ENCODE assay signal across 18 cellular contexts in the genomic region with DNA sequence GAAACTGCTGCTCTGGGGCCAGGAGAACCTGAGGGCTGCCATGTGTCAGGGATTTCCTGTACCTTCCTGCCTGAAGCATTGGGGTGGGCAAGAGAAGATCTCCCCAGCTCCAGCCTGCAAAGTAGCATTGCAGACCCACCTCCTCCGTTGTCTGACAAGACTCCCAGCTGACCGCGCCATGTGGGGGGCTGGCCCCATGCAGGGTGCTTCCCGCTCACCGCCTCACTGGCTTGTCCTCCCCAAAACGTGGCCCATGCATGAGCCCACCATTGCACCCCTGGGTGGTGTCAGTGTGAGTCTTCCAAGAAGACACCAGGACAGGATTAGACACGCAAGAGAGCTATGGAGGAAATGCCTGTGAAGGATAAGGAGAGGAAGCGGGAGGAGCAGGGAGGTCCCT.
DNase-seq lines count a peak whose midpoint lies in the region; ATAC-seq and TF ChIP-seq lines count a peak whose summit lies in the region.
"Had no signal": no experiment of that assay in that cellular context is flagged by ENCODE, and none has a peak within 500 bp of the region (broad histone marks: within the 10 kb centered on the region; RNA-seq: fewer than 3 reads in every experiment).

No MANE protein-coding gene starts in this region.

- H3K9ac ChIP-seq in mammary epithelial cell (ENCODE audit: insufficient read depth, low read length): no peak overlapping the region
- H3K9ac ChIP-seq: BLaER1, GM23248 had no signal

- WGBS in mammary epithelial cell (ENCODE audit: low coverage, missing lambda C conversion rate): 30% methylated on average over 2 of the region's 8 CpGs

- H3K4me1 ChIP-seq in mammary epithelial cell (ENCODE audit: insufficient read depth, low read length): peaks cover 10% of the 10 kb centered on the region
- H3K4me1 ChIP-seq in breast epithelium: no peaks in the 10 kb centered on the region
- no peaks in the 10 kb centered on the region for H3K4me1 ChIP-seq in foreskin keratinocyte
- H3K4me1 ChIP-seq: A549 had no signal

- peak overlapping the region; percentile 54 for H3K27ac Mint-ChIP-seq in neural crest cell (ENCODE audit: unreplicated experiment)
- H3K27ac Mint-ChIP-seq: CD14-positive monocyte; CD4-positive, alpha-beta memory T cell had no signal

- dilution Hi-C loops in mammary epithelial cell (cut with HindIII; ENCODE audit: low sequenced_read_pairs): no loop called here

- TF ChIP-seq POLR2A in breast epithelium (IDR thresholded peaks at IDR 0.05): no peak

- DNase-seq in mammary epithelial cell (no peak), breast epithelium (ENCODE audit: low spot score in 2 of 2) (no peak), foreskin keratinocyte (no peak), neural crest cell (ENCODE audit: low read depth, low spot score) (no peak), AG20443 (ENCODE audit: low spot score) (no peak)
- DNase-seq in activated naive CD4-positive, alpha-beta T cell treated with Interleukin-2 at 50 U/mL for 16 hours: no peak
- no peak for DNase-seq in stimulated activated CD4-positive, alpha-beta T cell treated with anti-CD3 and anti-CD28 coated beads, Interleukin-12 subunit alpha, Interleukin-12 subunit beta, amount 100 ng/mL, for 4 hours
- DNase-seq: CD4-positive, alpha-beta memory T cell; DMS153; DMS79; GDM1; GM23248; HCEC 1CT; IMR-90 had no signal

- H3K36me3 ChIP-seq in mammary epithelial cell (ENCODE audit: insufficient read depth, low read length): no peaks in the 10 kb centered on the region
- no peaks in the 10 kb centered on the region for H3K36me3 ChIP-seq in breast epithelium
- H3K36me3 ChIP-seq: BLaER1 had no signal

- H3K27me3 ChIP-seq in mammary epithelial cell (ENCODE audit: insufficient read depth, low read length) (no peaks in the 10 kb centered on the region), breast epithelium (no peaks in the 10 kb centered on the region), foreskin keratinocyte (no peaks in the 10 kb centered on the region)
- H3K27me3 ChIP-seq: BLaER1 had no signal

- intact Hi-C loops in mammary epithelial cell (cut with micrococcal nuclease) (no loop called here), breast epithelium (cut with DNase I; ENCODE audit: low total_unique reads) (no loop called here)

- in situ Hi-C loops in mammary epithelial cell (cut with MboI; ENCODE audit: low sequenced_read_pairs in 2 of 2): no loop called here

- H3K9me3 ChIP-seq in mammary epithelial cell (replicated peaks; ENCODE audit: insufficient read depth, low read length) (no peaks in the 10 kb centered on the region), breast epithelium (peaks cover 0 to 6% of the 10 kb centered on the region in 2 donors)
- H3K9me3 ChIP-seq: A549 had no signal

- TF ChIP-seq CTCF in mammary epithelial cell (conservative IDR thresholded peaks at IDR 0.05 in 1 of 2, IDR thresholded peaks at IDR 0.05 in 1 of 2; ENCODE audit: extremely low read depth in 1 of 2, insufficient read depth in 1 of 2, low read depth in 1 of 2, low read length in 2 of 2): no peak
- no peak for TF ChIP-seq CTCF in breast epithelium (IDR thresholded peaks at IDR 0.05)
- TF ChIP-seq CTCF in foreskin keratinocyte (conservative IDR thresholded peaks at IDR 0.05): no peak
- no peak for TF ChIP-seq CTCF in neural crest cell (conservative IDR thresholded peaks at IDR 0.05)

- peak overlapping the region; percentile 15 for H2AFZ ChIP-seq in mammary epithelial cell (ENCODE audit: low read depth, low read length)
- H2AFZ ChIP-seq: GM23248 had no signal

- H3K36me3 Mint-ChIP-seq in neural crest cell (ENCODE audit: low read depth): no peaks in the 10 kb centered on the region
- H3K36me3 Mint-ChIP-seq: CD14-positive monocyte; CD4-positive, alpha-beta memory T cell had no signal

- no peaks in the 10 kb centered on the region for H3K4me1 Mint-ChIP-seq in neural crest cell
- H3K4me1 Mint-ChIP-seq: CD14-positive monocyte; CD4-positive, alpha-beta memory T cell had no signal

- H3K27me3 Mint-ChIP-seq in neural crest cell (ENCODE audit: low read depth): no peaks in the 10 kb centered on the region
- H3K27me3 Mint-ChIP-seq: CD4-positive, alpha-beta memory T cell had no signal

- CTCF ChIA-PET in mammary epithelial cell (lab: Charles Lee; ENCODE audit: low non-redundant PET): interaction anchor here (0.6 kb wide), 1 partner anchor 21 kb away, joined by 8 read pairs; no protein-coding TSS in a partner anchor

- no peak overlapping the region for H3K4me2 ChIP-seq in mammary epithelial cell (ENCODE audit: insufficient read depth, low read depth, low read length)
- H3K4me2 ChIP-seq: A549, BLaER1 had no signal

- no peaks in the 10 kb centered on the region for H4K20me1 ChIP-seq in mammary epithelial cell (ENCODE audit: insufficient read depth, low read length)
- H4K20me1 ChIP-seq: BLaER1 had no signal

- no peak overlapping the region for H3K4me3 Mint-ChIP-seq in neural crest cell
- H3K4me3 Mint-ChIP-seq: CD14-positive monocyte; CD4-positive, alpha-beta memory T cell had no signal

- BruUV-seq in mammary epithelial cell (replicated peaks; lab: Mats Ljungman, UMichigan): no TSS peak

- H3K4me3 ChIP-seq in mammary epithelial cell (replicated peaks in 1 of 3; ENCODE audit: insufficient read depth in 1 of 3, low read depth in 2 of 3, low read length in 3 of 3) (no peak overlapping the region), breast epithelium (no peak overlapping the region)
- H3K4me3 ChIP-seq: A549, BLaER1, GM23248 had no signal

- ATAC-seq in foreskin keratinocyte: peak; percentile 28
- ATAC-seq: A549 had no signal

- no peaks in the 10 kb centered on the region for H3K79me2 ChIP-seq in mammary epithelial cell (ENCODE audit: insufficient read depth, low read length)

- H3K9me3 Mint-ChIP-seq in neural crest cell: no peaks in the 10 kb centered on the region

- H3K27ac ChIP-seq in mammary epithelial cell (ENCODE audit: insufficient read depth, low read depth, low read length) (no peak overlapping the region), breast epithelium (no peak overlapping the region), foreskin keratinocyte (no peak overlapping the region)
- H3K27ac ChIP-seq: 22Rv1, A549, BLaER1, GM23248 had no signal
